ENCODE assay signal across 13 cellular contexts in the genomic region with DNA sequence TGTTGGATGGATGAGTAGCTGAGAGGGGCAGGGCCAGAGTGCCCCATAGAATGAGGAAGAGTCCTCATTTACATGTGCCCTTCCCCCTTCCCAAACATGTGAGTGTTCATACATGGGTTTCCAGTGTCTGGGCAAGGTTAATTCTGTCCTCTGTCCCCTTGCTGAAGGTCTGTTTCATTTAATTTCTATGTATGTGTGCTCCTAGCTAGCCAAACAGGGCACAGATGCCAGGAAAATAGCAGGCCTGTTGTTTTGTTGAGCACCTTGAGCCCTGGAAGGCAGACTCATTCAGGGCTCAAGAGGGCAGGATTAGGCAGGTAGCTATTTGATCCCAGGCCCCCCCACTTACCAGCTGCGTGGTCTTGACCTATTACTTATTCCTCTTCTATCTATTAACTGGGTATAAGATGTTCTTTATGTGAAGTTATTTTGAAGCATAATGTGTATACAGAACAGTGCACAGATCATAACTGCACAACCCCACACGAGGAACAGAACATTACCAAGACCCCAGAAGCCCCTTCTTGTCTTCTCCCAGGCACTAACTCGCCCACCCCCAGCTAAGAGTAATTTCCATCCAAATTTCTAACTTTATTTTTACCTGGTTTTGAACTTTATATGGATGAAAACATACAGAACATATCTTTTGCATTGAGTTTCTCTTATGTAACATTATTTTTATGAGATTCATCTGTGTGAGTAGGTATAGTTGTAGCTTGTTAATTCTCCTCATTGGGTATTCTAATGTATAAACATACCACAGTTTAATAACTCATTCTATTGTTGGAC.
DNase-seq lines count a peak whose midpoint lies in the region; ATAC-seq and TF ChIP-seq lines count a peak whose summit lies in the region.
"Had no signal": no experiment of that assay in that cellular context is flagged by ENCODE, and none has a peak within 500 bp of the region (broad histone marks: within the 10 kb centered on the region; RNA-seq: fewer than 3 reads in every experiment).

No MANE protein-coding gene starts in this region.

- intact Hi-C loops in spleen (cut with DNase I; ENCODE audit: low total_unique reads) (no loop called here), prostate gland (cut with DNase I) (no loop called here), esophagus squamous epithelium (cut with DNase I) (no loop called here)

- H3K9me3 ChIP-seq in spleen (no peaks in the 10 kb centered on the region), prostate gland (no peaks in the 10 kb centered on the region), esophagus squamous epithelium (no peaks in the 10 kb centered on the region)

- 53 to 88% (median 59%) methylated on average over 3 of the region's 3 CpGs for WGBS in spleen, 5 donors
- 57% methylated on average over 3 of the region's 3 CpGs for WGBS in prostate gland
- WGBS in esophagus squamous epithelium, 2 donors = 31 to 46% methylated on average over 3 of the region's 3 CpGs

- peaks cover 5 to 38% (median 19%) of the 10 kb centered on the region in 6 donors for H3K4me1 ChIP-seq in spleen
- no peaks in the 10 kb centered on the region for H3K4me1 ChIP-seq in prostate gland (replicated peaks)
- peaks cover 0 to 7% (median 3%) of the 10 kb centered on the region in 3 donors for H3K4me1 ChIP-seq in esophagus squamous epithelium

- TF ChIP-seq POLR2A in spleen (IDR thresholded peaks at IDR 0.05) = peak in 1 of 3 donors; percentile 42
- no peak for TF ChIP-seq POLR2A in prostate gland (IDR thresholded peaks at IDR 0.05)
- no peak for TF ChIP-seq POLR2A in esophagus squamous epithelium (IDR thresholded peaks at IDR 0.05)

- H3K36me3 ChIP-seq in spleen = no peaks in the 10 kb centered on the region
- H3K36me3 ChIP-seq in prostate gland = no peaks in the 10 kb centered on the region
- no peaks in the 10 kb centered on the region for H3K36me3 ChIP-seq in esophagus squamous epithelium

- peak overlapping the region in 7 of 8 donors; percentile 72 to 86 (median 77) for H3K27ac ChIP-seq in spleen
- no peak overlapping the region for H3K27ac ChIP-seq in prostate gland
- H3K27ac ChIP-seq in esophagus squamous epithelium = no peak overlapping the region

- peak; percentile 43 for ATAC-seq in GM19023 (IDR thresholded peaks at IDR 0.05; ENCODE audit: unreplicated experiment)
- ATAC-seq in GM21786 (IDR thresholded peaks at IDR 0.05; ENCODE audit: unreplicated experiment) = peak; percentile 46
- ATAC-seq in HG03378 (IDR thresholded peaks at IDR 0.05; ENCODE audit: unreplicated experiment) = peak; percentile 52
- ATAC-seq: CD8-positive, alpha-beta T cell; left lobe of liver had no signal

- DNase-seq in spleen (no peak), prostate gland (ENCODE audit: low spot score) (no peak), cerebellar nuclear complex (lab: John Stamatoyannopoulos, UW) (no peak), esophagus squamous epithelium (lab: John Stamatoyannopoulos, UW) (no peak)
- no peak for DNase-seq in activated CD4-positive, alpha-beta T cell treated with anti-CD3 and anti-CD28 coated beads for 48 hours
- DNase-seq: aorta; CD8-positive, alpha-beta T cell; NCI-H187 treated with DMSO at 0.1 percent for 48 hours; T-helper 9 cell had no signal

- peak overlapping the region in 1 of 8 donors; percentile 65 for H3K4me3 ChIP-seq in spleen
- H3K4me3 ChIP-seq in prostate gland = no peak overlapping the region
- no peak overlapping the region for H3K4me3 ChIP-seq in esophagus squamous epithelium

- TF ChIP-seq CTCF in spleen (IDR thresholded peaks at IDR 0.05 in 8 of 11, conservative IDR thresholded peaks at IDR 0.05 in 3 of 11) (no peak), prostate gland (IDR thresholded peaks at IDR 0.05) (no peak), esophagus squamous epithelium (IDR thresholded peaks at IDR 0.05) (no peak)

- no peaks in the 10 kb centered on the region for H3K27me3 ChIP-seq in spleen (replicated peaks in 1 of 7)
- H3K27me3 ChIP-seq in prostate gland (replicated peaks; ENCODE audit: insufficient read depth) = no peaks in the 10 kb centered on the region
- H3K27me3 ChIP-seq in esophagus squamous epithelium = no peaks in the 10 kb centered on the region

Comparison
In these comparisons a context has a peak if more than half of its experiments do, and no peak if none do; other contexts are left out.
1. H3K27ac ChIP-seq: peak in spleen (7 of 8); none in prostate gland (0 of 2) and esophagus squamous epithelium (0 of 4).
2. Peak in every context shown above with its lines, with median percentiles within 50 percentile points of each other: ATAC-seq.